ENCODE assay signal across 10 cellular contexts in genomic region chr5:95027151-95027721, GRCh38.
DNase-seq lines count a peak whose midpoint lies in the region; ATAC-seq and TF ChIP-seq lines count a peak whose summit lies in the region.
"Had no signal": no experiment of that assay in that cellular context is flagged by ENCODE, and none has a peak within 500 bp of the region (broad histone marks: within the 10 kb centered on the region; RNA-seq: fewer than 3 reads in every experiment).

No MANE protein-coding gene starts in this region.

- no peaks in the 10 kb centered on the region for H3K36me3 ChIP-seq in mesenchymal stem cell (ENCODE audit: control insufficient read depth in 1 of 2, insufficient read depth in 2 of 2, low read depth in 1 of 2, low read length in 2 of 2)
- H3K36me3 ChIP-seq in CD4-positive, alpha-beta memory T cell (ENCODE audit: insufficient read depth, low read length), result no peaks in the 10 kb centered on the region

- H3K4me1 Mint-ChIP-seq in HFFc6 (ENCODE audit: low read depth), result peaks cover 51% of the 10 kb centered on the region
- H3K4me1 Mint-ChIP-seq in activated CD4-positive, alpha-beta memory T cell treated with anti-CD3 and anti-CD28 coated beads for 36 hours (ENCODE audit: low read depth), result no peaks in the 10 kb centered on the region
- H3K4me1 Mint-ChIP-seq in CD4-positive, alpha-beta memory T cell, result no peaks in the 10 kb centered on the region

- CTCF ChIA-PET in activated CD4-positive, alpha-beta memory T cell treated with anti-CD3 and anti-CD28 coated beads for 36 hours (lab: Charles Lee), result no interaction called here
- CTCF ChIA-PET in CD4-positive, alpha-beta memory T cell (lab: Charles Lee; ENCODE audit: partially characterized antibody), result no interaction called here

- DNase-seq in HFFc6 (no peak), NCI-H82 treated with DMSO at 0.1 percent for 48 hours (lab: John Stamatoyannopoulos, UW; ENCODE audit: unreplicated experiment) (peak; percentile 1), mesenchymal stem cell (peak; percentile 58), NCI-H526 treated with DMSO at 0.1 percent for 48 hours (lab: John Stamatoyannopoulos, UW) (no peak)
- DNase-seq in activated CD4-positive, alpha-beta memory T cell treated with anti-CD3 and anti-CD28 coated beads for 36 hours, result no peak
- DNase-seq in CD4-positive, alpha-beta memory T cell, result no peak
- DNase-seq: kidney glomerular epithelial cell, NCI-H187 treated with DMSO at 0.1 percent for 48 hours had no signal

- no peaks in the 10 kb centered on the region for H3K9me3 Mint-ChIP-seq in HFFc6
- no peaks in the 10 kb centered on the region for H3K9me3 Mint-ChIP-seq in activated CD4-positive, alpha-beta memory T cell treated with anti-CD3 and anti-CD28 coated beads for 36 hours
- peaks cover 0 to 4% (median under 1%) of the 10 kb centered on the region in 8 donors for H3K9me3 Mint-ChIP-seq in CD4-positive, alpha-beta memory T cell

- peak overlapping the region; percentile 50; the same call in 1 of the 2 replicates for H3K27ac Mint-ChIP-seq in HFFc6
- H3K27ac Mint-ChIP-seq in activated CD4-positive, alpha-beta memory T cell treated with anti-CD3 and anti-CD28 coated beads for 36 hours, result no peak overlapping the region
- no peak overlapping the region for H3K27ac Mint-ChIP-seq in CD4-positive, alpha-beta memory T cell

- no peak overlapping the region for H3K4ac ChIP-seq in mesenchymal stem cell (ENCODE audit: low read depth in 1 of 2, low read length in 2 of 2)

- H3K79me1 ChIP-seq in mesenchymal stem cell (replicated peaks; ENCODE audit: low read length, poor library complexity, severe bottlenecking), result peaks cover 13% of the 10 kb centered on the region

- no peak overlapping the region for H2BK15ac ChIP-seq in mesenchymal stem cell (ENCODE audit: low read depth, poor library complexity, severe bottlenecking)

- no peak overlapping the region for H4K8ac ChIP-seq in mesenchymal stem cell (ENCODE audit: low read length)

- no peaks in the 10 kb centered on the region for H3K27me3 ChIP-seq in mesenchymal stem cell (ENCODE audit: control insufficient read depth in 1 of 2, insufficient read depth in 1 of 2, low read length in 2 of 2)
- H3K27me3 ChIP-seq in CD4-positive, alpha-beta memory T cell (ENCODE audit: insufficient read depth, low read length), result no peaks in the 10 kb centered on the region

- peak; percentile 28 for ATAC-seq in GM18517 (IDR thresholded peaks at IDR 0.05; ENCODE audit: unreplicated experiment)
- ATAC-seq in HG03460 (IDR thresholded peaks at IDR 0.05; ENCODE audit: unreplicated experiment), result no peak

- H4K91ac ChIP-seq in mesenchymal stem cell (ENCODE audit: low read length), result no peak overlapping the region

- no peak for TF ChIP-seq CTCF in HFFc6 (IDR thresholded peaks at IDR 0.05)

- no peak overlapping the region for H2BK5ac ChIP-seq in mesenchymal stem cell (ENCODE audit: low read depth, low read length, poor library complexity, severe bottlenecking)

- H3K23ac ChIP-seq in mesenchymal stem cell (ENCODE audit: low read length in 2 of 2), result no peak overlapping the region

- peak overlapping the region; percentile 6; the same call in 1 of the 2 replicates for H3K4me3 Mint-ChIP-seq in HFFc6
- no peak overlapping the region for H3K4me3 Mint-ChIP-seq in activated CD4-positive, alpha-beta memory T cell treated with anti-CD3 and anti-CD28 coated beads for 36 hours
- no peak overlapping the region for H3K4me3 Mint-ChIP-seq in CD4-positive, alpha-beta memory T cell

- intact Hi-C loops in activated CD4-positive, alpha-beta memory T cell treated with anti-CD3 and anti-CD28 coated beads for 36 hours (cut with micrococcal nuclease), result no loop called here
- intact Hi-C loops in CD4-positive, alpha-beta memory T cell (cut with micrococcal nuclease), result no loop called here

- H3K9me3 ChIP-seq in mesenchymal stem cell (ENCODE audit: control insufficient read depth, low read length), result peaks cover 3% of the 10 kb centered on the region
- H3K9me3 ChIP-seq in CD4-positive, alpha-beta memory T cell (ENCODE audit: control insufficient read depth in 1 of 2, low read length in 2 of 2), result no peaks in the 10 kb centered on the region

- H2BK12ac ChIP-seq in mesenchymal stem cell (ENCODE audit: low read length in 2 of 2), result no peak overlapping the region

- 76% methylated on average over 5 of the region's 5 CpGs for WGBS in mesenchymal stem cell

- no peak overlapping the region for H2AFZ ChIP-seq in mesenchymal stem cell (ENCODE audit: low read depth, low read length)

- H3K18ac ChIP-seq in mesenchymal stem cell (ENCODE audit: low read depth in 1 of 2, low read length in 2 of 2), result no peak overlapping the region

- H3K36me3 Mint-ChIP-seq in HFFc6 (ENCODE audit: low read depth), result no peaks in the 10 kb centered on the region
- no peaks in the 10 kb centered on the region for H3K36me3 Mint-ChIP-seq in activated CD4-positive, alpha-beta memory T cell treated with anti-CD3 and anti-CD28 coated beads for 36 hours
- no peaks in the 10 kb centered on the region for H3K36me3 Mint-ChIP-seq in CD4-positive, alpha-beta memory T cell

- no peak overlapping the region for H3K4me2 ChIP-seq in mesenchymal stem cell (ENCODE audit: low read length, poor library complexity, severe bottlenecking)

- H2BK120ac ChIP-seq in mesenchymal stem cell (ENCODE audit: low read depth, low read length), result no peak overlapping the region

- POLR2A ChIA-PET in activated CD4-positive, alpha-beta memory T cell treated with anti-CD3 and anti-CD28 coated beads for 36 hours (lab: Charles Lee), result no interaction called here
- POLR2A ChIA-PET in CD4-positive, alpha-beta memory T cell (lab: Charles Lee; ENCODE audit: partially characterized antibody), result no interaction called here

- H3K27me3 Mint-ChIP-seq in HFFc6 (ENCODE audit: insufficient read depth), result peaks cover 3% of the 10 kb centered on the region; the same call in 1 of the 2 replicates
- H3K27me3 Mint-ChIP-seq in activated CD4-positive, alpha-beta memory T cell treated with anti-CD3 and anti-CD28 coated beads for 36 hours, result no peaks in the 10 kb centered on the region
- peaks cover 0 to 3% of the 10 kb centered on the region in 2 donors for H3K27me3 Mint-ChIP-seq in CD4-positive, alpha-beta memory T cell

- no peak overlapping the region for H3K14ac ChIP-seq in mesenchymal stem cell (ENCODE audit: low read length in 2 of 2)

- no peak overlapping the region for H3K27ac ChIP-seq in mesenchymal stem cell (ENCODE audit: low read length, poor library complexity, severe bottlenecking)
- no peak overlapping the region for H3K27ac ChIP-seq in CD4-positive, alpha-beta memory T cell (ENCODE audit: low read depth, low read length)

- no peak overlapping the region for H3K9ac ChIP-seq in mesenchymal stem cell (ENCODE audit: low read length)

- H3K4me3 ChIP-seq in mesenchymal stem cell (ENCODE audit: insufficient read depth in 1 of 2, low read depth in 1 of 2, low read length in 2 of 2), result no peak overlapping the region
- H3K4me3 ChIP-seq in CD4-positive, alpha-beta memory T cell (ENCODE audit: low read length in 2 of 2), result no peak overlapping the region

- peaks cover 10% of the 10 kb centered on the region for H3K4me1 ChIP-seq in mesenchymal stem cell (ENCODE audit: control insufficient read depth, insufficient read depth, low read depth, low read length)
- H3K4me1 ChIP-seq in CD4-positive, alpha-beta memory T cell (ENCODE audit: insufficient read depth, low read length), result no peaks in the 10 kb centered on the region

- H2AK5ac ChIP-seq in mesenchymal stem cell (ENCODE audit: low read length, severe bottlenecking), result no peak overlapping the region

Comparison
In these comparisons a context has a peak if more than half of its experiments do, and no peak if none do; other contexts are left out.
1. DNase-seq: peak in NCI-H82 treated with DMSO at 0.1 percent for 48 hours (single experiment) and mesenchymal stem cell (single experiment); none in HFFc6 (single experiment), activated CD4-positive, alpha-beta memory T cell treated with anti-CD3 and anti-CD28 coated beads for 36 hours (single experiment), CD4-positive, alpha-beta memory T cell (0 of 5) and NCI-H526 treated with DMSO at 0.1 percent for 48 hours (single experiment).